ENCODE assay signal across 1 cellular context in genomic region chr7:24979863-24980694, GRCh38.
TF ChIP-seq lines count a peak whose summit lies in the region.

OSBPL3 (minus strand) TSS chr7:24980178; CDS start chr7:24892472, 87,706 bp downstream.

TF ChIP-seq in HEK293, 187 proteins besides CTCF, POLR2A, EP300 and RAD21 (continued from another document and continues in another):
- TF ChIP-seq ZNF138 (tag by site-specific recombination; IDR thresholded peaks at IDR 0.05; ENCODE audit: borderline replicate concordance) (no peak), ZNF548 (tag by site-specific recombination; IDR thresholded peaks at IDR 0.05) (no peak), GFI1B (tag by site-specific recombination; IDR thresholded peaks at IDR 0.05) (no peak), ELK4 (IDR thresholded peaks at IDR 0.05; ENCODE audit: borderline replicate concordance, low read depth, low read length) (no peak), GLIS1 (tag by site-specific recombination; IDR thresholded peaks at IDR 0.05) (peak; percentile 79), ZNF768 (tag by site-specific recombination; IDR thresholded peaks at IDR 0.05) (no peak), ZNF571 (tag by site-specific recombination; IDR thresholded peaks at IDR 0.05) (no peak), AEBP2 (tag by site-specific recombination; IDR thresholded peaks at IDR 0.05; ENCODE audit: borderline replicate concordance) (no peak), ZNF221 (tag by site-specific recombination; IDR thresholded peaks at IDR 0.05; ENCODE audit: borderline replicate concordance) (no peak), ZNF660 (tag by site-specific recombination; IDR thresholded peaks at IDR 0.05) (no peak), YY2 (tag by site-specific recombination; IDR thresholded peaks at IDR 0.05) (no peak), ZNF544 (tag by site-specific recombination; IDR thresholded peaks at IDR 0.05) (no peak), ZNF843 (tag by site-specific recombination; IDR thresholded peaks at IDR 0.05) (no peak), OVOL3 (tag by site-specific recombination; IDR thresholded peaks at IDR 0.05) (no peak), ZNF514 (tag by site-specific recombination; IDR thresholded peaks at IDR 0.05) (no peak), ZNF157 (tag by site-specific recombination; IDR thresholded peaks at IDR 0.05) (no peak), ZNF423 (tag by site-specific recombination; IDR thresholded peaks at IDR 0.05) (peak; percentile 67), GLI2 (tag by site-specific recombination; IDR thresholded peaks at IDR 0.05; ENCODE audit: borderline replicate concordance, low read depth) (no peak), ZNF184 (tag by site-specific recombination; IDR thresholded peaks at IDR 0.05) (no peak), SCRT1 (tag by site-specific recombination; IDR thresholded peaks at IDR 0.05; ENCODE audit: borderline replicate concordance) (no peak), YY1 (tag by site-specific recombination; IDR thresholded peaks at IDR 0.05) (no peak), ZSCAN16 (tag by site-specific recombination; IDR thresholded peaks at IDR 0.05) (no peak), BCL11A (tag by site-specific recombination; IDR thresholded peaks at IDR 0.05; ENCODE audit: low read depth) (no peak), ZNF324 (tag by site-specific recombination; IDR thresholded peaks at IDR 0.05) (no peak; the same call in none of the 2 replicates), ZNF16 (tag by site-specific recombination; IDR thresholded peaks at IDR 0.05; ENCODE audit: low read depth) (no peak), ZNF274 (IDR thresholded peaks at IDR 0.05; ENCODE audit: low read length) (no peak), ZNF274 (tag by site-specific recombination; IDR thresholded peaks at IDR 0.05; ENCODE audit: borderline replicate concordance) (no peak), ZBTB10 (tag by site-specific recombination; IDR thresholded peaks at IDR 0.05) (peak; percentile 50), ZNF501 (tag by site-specific recombination; IDR thresholded peaks at IDR 0.05) (0 out of 2 replicates have a peak, but pooled peaks have one; percentile 9), ZNF2 (tag by site-specific recombination; IDR thresholded peaks at IDR 0.05) (no peak), FEZF1 (tag by site-specific recombination; IDR thresholded peaks at IDR 0.05) (no peak), ZNF529 (tag by site-specific recombination; IDR thresholded peaks at IDR 0.05; ENCODE audit: insufficient replicate concordance) (no peak), ZSCAN23 (tag by site-specific recombination; IDR thresholded peaks at IDR 0.05) (no peak), EGR2 (tag by site-specific recombination; IDR thresholded peaks at IDR 0.05; ENCODE audit: low read depth) (no peak), ZNF610 (tag by site-specific recombination; IDR thresholded peaks at IDR 0.05; ENCODE audit: borderline replicate concordance) (no peak), ZNF530 (tag by site-specific recombination; IDR thresholded peaks at IDR 0.05; ENCODE audit: low read depth) (no peak), ZBTB21 (tag by site-specific recombination; IDR thresholded peaks at IDR 0.05) (no peak), ZNF214 (tag by site-specific recombination; IDR thresholded peaks at IDR 0.05; ENCODE audit: borderline replicate concordance) (no peak), ZNF239 (tag by site-specific recombination; IDR thresholded peaks at IDR 0.05) (no peak), HOXA7 (CRISPR knock-in tag; IDR thresholded peaks at IDR 0.05; ENCODE audit: borderline replicate concordance) (no peak), REPIN1 (tag by site-specific recombination; IDR thresholded peaks at IDR 0.05; ENCODE audit: low read depth) (no peak), ZNF624 (tag by site-specific recombination; IDR thresholded peaks at IDR 0.05) (no peak), ZSCAN18 (tag by site-specific recombination; IDR thresholded peaks at IDR 0.05) (no peak), ZBTB17 (tag by site-specific recombination; IDR thresholded peaks at IDR 0.05) (peak; percentile 90), ZNF132 (tag by site-specific recombination; IDR thresholded peaks at IDR 0.05; ENCODE audit: borderline replicate concordance) (no peak), ZNF830 (tag by site-specific recombination; IDR thresholded peaks at IDR 0.05; ENCODE audit: low read depth) (no peak), ZNF121 (tag by site-specific recombination; IDR thresholded peaks at IDR 0.05) (no peak), ZNF341 (tag by site-specific recombination; IDR thresholded peaks at IDR 0.05; ENCODE audit: low read depth) (peak; percentile 72), GLI4 (tag by site-specific recombination; IDR thresholded peaks at IDR 0.05) (no peak), PRDM1 (tag by site-specific recombination; IDR thresholded peaks at IDR 0.05) (no peak)
- TF ChIP-seq, protein P1, sequence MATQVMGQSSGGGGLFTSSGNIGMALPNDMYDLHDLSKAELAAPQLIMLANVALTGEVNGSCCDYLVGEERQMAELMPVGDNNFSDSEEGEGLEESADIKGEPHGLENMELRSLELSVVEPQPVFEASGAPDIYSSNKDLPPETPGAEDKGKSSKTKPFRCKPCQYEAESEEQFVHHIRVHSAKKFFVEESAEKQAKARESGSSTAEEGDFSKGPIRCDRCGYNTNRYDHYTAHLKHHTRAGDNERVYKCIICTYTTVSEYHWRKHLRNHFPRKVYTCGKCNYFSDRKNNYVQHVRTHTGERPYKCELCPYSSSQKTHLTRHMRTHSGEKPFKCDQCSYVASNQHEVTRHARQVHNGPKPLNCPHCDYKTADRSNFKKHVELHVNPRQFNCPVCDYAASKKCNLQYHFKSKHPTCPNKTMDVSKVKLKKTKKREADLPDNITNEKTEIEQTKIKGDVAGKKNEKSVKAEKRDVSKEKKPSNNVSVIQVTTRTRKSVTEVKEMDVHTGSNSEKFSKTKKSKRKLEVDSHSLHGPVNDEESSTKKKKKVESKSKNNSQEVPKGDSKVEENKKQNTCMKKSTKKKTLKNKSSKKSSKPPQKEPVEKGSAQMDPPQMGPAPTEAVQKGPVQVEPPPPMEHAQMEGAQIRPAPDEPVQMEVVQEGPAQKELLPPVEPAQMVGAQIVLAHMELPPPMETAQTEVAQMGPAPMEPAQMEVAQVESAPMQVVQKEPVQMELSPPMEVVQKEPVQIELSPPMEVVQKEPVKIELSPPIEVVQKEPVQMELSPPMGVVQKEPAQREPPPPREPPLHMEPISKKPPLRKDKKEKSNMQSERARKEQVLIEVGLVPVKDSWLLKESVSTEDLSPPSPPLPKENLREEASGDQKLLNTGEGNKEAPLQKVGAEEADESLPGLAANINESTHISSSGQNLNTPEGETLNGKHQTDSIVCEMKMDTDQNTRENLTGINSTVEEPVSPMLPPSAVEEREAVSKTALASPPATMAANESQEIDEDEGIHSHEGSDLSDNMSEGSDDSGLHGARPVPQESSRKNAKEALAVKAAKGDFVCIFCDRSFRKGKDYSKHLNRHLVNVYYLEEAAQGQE (tag by site-specific recombination; IDR thresholded peaks at IDR 0.05), result no peak
- TF ChIP-seq, protein P2, sequence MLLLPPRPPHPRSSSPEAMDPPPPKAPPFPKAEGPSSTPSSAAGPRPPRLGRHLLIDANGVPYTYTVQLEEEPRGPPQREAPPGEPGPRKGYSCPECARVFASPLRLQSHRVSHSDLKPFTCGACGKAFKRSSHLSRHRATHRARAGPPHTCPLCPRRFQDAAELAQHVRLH (tag by site-specific recombination; IDR thresholded peaks at IDR 0.05), result no peak
- TF ChIP-seq, protein P3, sequence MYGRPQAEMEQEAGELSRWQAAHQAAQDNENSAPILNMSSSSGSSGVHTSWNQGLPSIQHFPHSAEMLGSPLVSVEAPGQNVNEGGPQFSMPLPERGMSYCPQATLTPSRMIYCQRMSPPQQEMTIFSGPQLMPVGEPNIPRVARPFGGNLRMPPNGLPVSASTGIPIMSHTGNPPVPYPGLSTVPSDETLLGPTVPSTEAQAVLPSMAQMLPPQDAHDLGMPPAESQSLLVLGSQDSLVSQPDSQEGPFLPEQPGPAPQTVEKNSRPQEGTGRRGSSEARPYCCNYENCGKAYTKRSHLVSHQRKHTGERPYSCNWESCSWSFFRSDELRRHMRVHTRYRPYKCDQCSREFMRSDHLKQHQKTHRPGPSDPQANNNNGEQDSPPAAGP (tag by site-specific recombination; IDR thresholded peaks at IDR 0.05), result no peak
- TF ChIP-seq, protein P4, sequence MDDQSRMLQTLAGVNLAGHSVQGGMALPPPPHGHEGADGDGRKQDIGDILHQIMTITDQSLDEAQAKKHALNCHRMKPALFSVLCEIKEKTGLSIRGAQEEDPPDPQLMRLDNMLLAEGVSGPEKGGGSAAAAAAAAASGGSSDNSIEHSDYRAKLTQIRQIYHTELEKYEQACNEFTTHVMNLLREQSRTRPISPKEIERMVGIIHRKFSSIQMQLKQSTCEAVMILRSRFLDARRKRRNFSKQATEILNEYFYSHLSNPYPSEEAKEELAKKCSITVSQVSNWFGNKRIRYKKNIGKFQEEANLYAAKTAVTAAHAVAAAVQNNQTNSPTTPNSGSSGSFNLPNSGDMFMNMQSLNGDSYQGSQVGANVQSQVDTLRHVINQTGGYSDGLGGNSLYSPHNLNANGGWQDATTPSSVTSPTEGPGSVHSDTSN (CRISPR knock-in tag; IDR thresholded peaks at IDR 0.05), result peak; percentile 79; the same call in 1 of the 2 replicates
- TF ChIP-seq, protein P5, sequence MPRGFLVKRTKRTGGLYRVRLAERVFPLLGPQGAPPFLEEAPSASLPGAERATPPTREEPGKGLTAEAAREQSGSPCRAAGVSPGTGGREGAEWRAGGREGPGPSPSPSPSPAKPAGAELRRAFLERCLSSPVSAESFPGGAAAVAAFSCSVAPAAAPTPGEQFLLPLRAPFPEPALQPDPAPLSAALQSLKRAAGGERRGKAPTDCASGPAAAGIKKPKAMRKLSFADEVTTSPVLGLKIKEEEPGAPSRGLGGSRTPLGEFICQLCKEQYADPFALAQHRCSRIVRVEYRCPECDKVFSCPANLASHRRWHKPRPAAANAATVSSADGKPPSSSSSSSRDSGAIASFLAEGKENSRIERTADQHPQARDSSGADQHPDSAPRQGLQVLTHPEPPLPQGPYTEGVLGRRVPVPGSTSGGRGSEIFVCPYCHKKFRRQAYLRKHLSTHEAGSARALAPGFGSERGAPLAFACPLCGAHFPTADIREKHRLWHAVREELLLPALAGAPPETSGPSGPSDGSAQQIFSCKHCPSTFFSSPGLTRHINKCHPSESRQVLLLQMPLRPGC (tag by site-specific recombination; IDR thresholded peaks at IDR 0.05), result no peak
- TF ChIP-seq, protein P6, sequence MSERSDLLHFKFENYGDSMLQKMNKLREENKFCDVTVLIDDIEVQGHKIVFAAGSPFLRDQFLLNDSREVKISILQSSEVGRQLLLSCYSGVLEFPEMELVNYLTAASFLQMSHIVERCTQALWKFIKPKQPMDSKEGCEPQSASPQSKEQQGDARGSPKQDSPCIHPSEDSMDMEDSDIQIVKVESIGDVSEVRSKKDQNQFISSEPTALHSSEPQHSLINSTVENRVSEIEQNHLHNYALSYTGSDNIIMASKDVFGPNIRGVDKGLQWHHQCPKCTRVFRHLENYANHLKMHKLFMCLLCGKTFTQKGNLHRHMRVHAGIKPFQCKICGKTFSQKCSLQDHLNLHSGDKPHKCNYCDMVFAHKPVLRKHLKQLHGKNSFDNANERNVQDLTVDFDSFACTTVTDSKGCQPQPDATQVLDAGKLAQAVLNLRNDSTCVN (tag by site-specific recombination; optimal IDR thresholded peaks at IDR 0.05), result peak; percentile 86
